In genomic region chr2:120536141-120536540, GRCh38 we compare ENCODE assay signal across 29 cellular contexts.
"Had no signal": no experiment of that assay in that cellular context is flagged by ENCODE, and none has a peak within 500 bp of the region (broad histone marks: within the 10 kb centered on the region; RNA-seq: fewer than 3 reads in every experiment).

No MANE protein-coding gene starts in this region.

- H3K36me3 Mint-ChIP-seq: activated naive CD4-positive, alpha-beta T cell treated with anti-CD3 and anti-CD28 coated beads, Interleukin-2, amount 50 U/mL, for 24 hours; activated naive CD8-positive, alpha-beta T cell treated with anti-CD3 and anti-CD28 coated beads, Interleukin-2, amount 10 ng/mL, durations not matched to agents 7 days and 5 days; brain had no signal

- H3K27ac ChIP-seq: KMS-11, PC-9, RWPE1, SJCRH30, SK-N-MC, WERI-Rb-1 had no signal

- H3K4me1 Mint-ChIP-seq: activated naive CD4-positive, alpha-beta T cell treated with anti-CD3 and anti-CD28 coated beads, Interleukin-2, amount 50 U/mL, for 24 hours; activated naive CD8-positive, alpha-beta T cell treated with anti-CD3 and anti-CD28 coated beads, Interleukin-2, amount 10 ng/mL, durations not matched to agents 7 days and 5 days had no signal

- H3K27me3 Mint-ChIP-seq: activated CD8-positive, alpha-beta T cell treated with anti-CD3 and anti-CD28 coated beads for 36 hours; activated naive CD4-positive, alpha-beta T cell treated with anti-CD3 and anti-CD28 coated beads, Interleukin-2, amount 50 U/mL, for 24 hours had no signal

- ATAC-seq: activated CD8-positive, alpha-beta T cell treated with anti-CD3 and anti-CD28 coated beads for 36 hours had no signal

- H3K4me3 ChIP-seq: PC-9, SJCRH30, SK-N-MC had no signal

- DNase-seq: activated CD4-positive, alpha-beta T cell treated with anti-CD3 and anti-CD28 coated beads for 1 hour; activated CD4-positive, alpha-beta T cell treated with anti-CD3 and anti-CD28 coated beads for 48 hours; activated CD4-positive, alpha-beta T cell treated with anti-CD3 and anti-CD28 coated beads, Interleukin-2, amount 50 U/mL, for 4 hours; activated CD4-positive, CD25-positive, alpha-beta regulatory T cell; activated CD8-positive, alpha-beta T cell treated with anti-CD3 and anti-CD28 coated beads for 36 hours; activated gamma-delta T cell; activated naive CD4-positive, alpha-beta T cell treated with Interleukin-2 at 50 U/mL for 16 hours; activated naive CD8-positive, alpha-beta T cell treated with anti-CD3 and anti-CD28 coated beads, Interleukin-2, amount 10 ng/mL, durations not matched to agents 7 days and 5 days; activated T-cell treated with anti-CD3 and anti-CD28 coated beads, Interleukin-2, amount 50 U/mL, for 24 hours; MM.1S; MV-4-11; NCI-H1092; NCI-H1436 treated with DMSO at 0.1 percent for 48 hours; NCI-H1694 treated with DMSO at 0.1 percent for 48 hours; NCI-H2029; NCI-H345; NCI-H524 treated with DMSO at 0.1 percent for 48 hours; NK-92 treated with Interleukin-12 subunit alpha and Interleukin-12 subunit beta, amount 100 ng/mL, for 24 hours; PC-9; SHP77; SJCRH30; T1000; WERI-Rb-1 had no signal

- H3K27ac Mint-ChIP-seq: activated CD8-positive, alpha-beta T cell treated with anti-CD3 and anti-CD28 coated beads for 36 hours; activated naive CD4-positive, alpha-beta T cell treated with anti-CD3 and anti-CD28 coated beads, Interleukin-2, amount 50 U/mL, for 24 hours; activated naive CD8-positive, alpha-beta T cell treated with anti-CD3 and anti-CD28 coated beads, Interleukin-2, amount 10 ng/mL, durations not matched to agents 7 days and 5 days; activated T-cell treated with anti-CD3 and anti-CD28 coated beads, Interleukin-2, amount 50 U/mL, for 24 hours; activated T-helper 2 cell treated with anti-CD3 and anti-CD28 coated beads, Interferon-gamma antibody, Interleukin-2, Interleukin-4, amounts not matched to agents 10 μg/mL and 5 μg/mL and 100 μg/mL, durations not matched to agents 14 hours and 24 hours and 36 hours; brain had no signal

- H3K9me3 Mint-ChIP-seq: activated CD8-positive, alpha-beta T cell treated with anti-CD3 and anti-CD28 coated beads for 36 hours; activated naive CD4-positive, alpha-beta T cell treated with anti-CD3 and anti-CD28 coated beads, Interleukin-2, amount 50 U/mL, for 24 hours; activated naive CD8-positive, alpha-beta T cell treated with anti-CD3 and anti-CD28 coated beads, Interleukin-2, amount 10 ng/mL, durations not matched to agents 7 days and 5 days; activated T-cell treated with anti-CD3 and anti-CD28 coated beads, Interleukin-2, amount 50 U/mL, for 24 hours; activated T-helper 2 cell treated with anti-CD3 and anti-CD28 coated beads, Interferon-gamma antibody, Interleukin-2, Interleukin-4, amounts not matched to agents 10 μg/mL and 5 μg/mL and 100 μg/mL, durations not matched to agents 14 hours and 24 hours and 36 hours had no signal

- H3K36me3 ChIP-seq: SJCRH30, WERI-Rb-1 had no signal

- H3K9me3 ChIP-seq: SJCRH30 had no signal

- H3K4me3 Mint-ChIP-seq: activated CD8-positive, alpha-beta T cell treated with anti-CD3 and anti-CD28 coated beads for 36 hours; activated naive CD4-positive, alpha-beta T cell treated with anti-CD3 and anti-CD28 coated beads, Interleukin-2, amount 50 U/mL, for 24 hours; activated naive CD8-positive, alpha-beta T cell treated with anti-CD3 and anti-CD28 coated beads, Interleukin-2, amount 10 ng/mL, durations not matched to agents 7 days and 5 days; activated T-cell treated with anti-CD3 and anti-CD28 coated beads, Interleukin-2, amount 50 U/mL, for 24 hours; brain had no signal
